Comparison of ENCODE assay signal across 13 cellular contexts in genomic region chr12:92602476-92602875, GRCh38.
DNase-seq lines count a peak whose midpoint lies in the region; ATAC-seq, FAIRE-seq and TF ChIP-seq lines count a peak whose summit lies in the region.
"Had no signal": no experiment of that assay in that cellular context is flagged by ENCODE, and none has a peak within 500 bp of the region (broad histone marks: within the 10 kb centered on the region; RNA-seq: fewer than 3 reads in every experiment).

No MANE protein-coding gene starts in this region.

- peak; percentile 62 for DNase-seq in BJ (ENCODE audit: low read depth)
- DNase-seq in HS-5 (ENCODE audit: low read depth), result peak; percentile 94
- peak; percentile 84 for DNase-seq in astrocyte of the spinal cord (ENCODE audit: low read depth, low spot score)
- peak; percentile 84 for DNase-seq in keratinocyte (ENCODE audit: low read depth, low spot score)
- DNase-seq in epidermal melanocyte (ENCODE audit: insufficient read length, low spot score), result no peak
- DNase-seq in DMS153 (lab: John Stamatoyannopoulos, UW), result no peak
- DNase-seq: DND-41; Kasumi-1; naive thymus-derived CD8-positive, alpha-beta T cell; testis had no signal

- H3K27me3 ChIP-seq in BJ (ENCODE audit: control insufficient read depth, insufficient read depth, low read length), result no peaks in the 10 kb centered on the region
- no peaks in the 10 kb centered on the region for H3K27me3 ChIP-seq in keratinocyte (ENCODE audit: control insufficient read depth, extremely low read depth, insufficient read depth, low read length)
- H3K27me3 ChIP-seq: testis had no signal

- FAIRE-seq in keratinocyte (lab: Jason Lieb, UNC), result peak; percentile 67

- in situ Hi-C loops in astrocyte of the spinal cord (cut with HindIII; ENCODE audit: low sequenced_read_pairs), result no loop called here

- ATAC-seq in GM18867 (IDR thresholded peaks at IDR 0.05; ENCODE audit: unreplicated experiment) (no peak), HG02973 (IDR thresholded peaks at IDR 0.05; ENCODE audit: unreplicated experiment) (no peak)
- ATAC-seq: GM23338; naive thymus-derived CD8-positive, alpha-beta T cell had no signal

- H3K4me3 ChIP-seq in BJ (ENCODE audit: low read depth, low read length), result no peak overlapping the region
- H3K4me3 ChIP-seq in astrocyte of the spinal cord (ENCODE audit: low read depth, low read length), result no peak overlapping the region
- peak overlapping the region in 1 of 3 experiments; percentile 9 for H3K4me3 ChIP-seq in keratinocyte (ENCODE audit: control insufficient read depth in 2 of 3, extremely low read depth in 1 of 3, insufficient read depth in 2 of 3, low read depth in 1 of 3, low read length in 3 of 3)
- H3K4me3 ChIP-seq: GM23338, testis had no signal

- peak overlapping the region; percentile 32 for H2AFZ ChIP-seq in keratinocyte (ENCODE audit: control insufficient read depth, low read length)
- H2AFZ ChIP-seq: GM23338 had no signal

- peak overlapping the region; percentile 57 for H3K9ac ChIP-seq in keratinocyte (ENCODE audit: control insufficient read depth, extremely low read depth, insufficient read depth, low read length)

- CTCF ChIA-PET in BJ (lab: Yijun Ruan, JAX), result interaction anchor here (1.2 kb wide), 1 partner anchor 46 kb away, joined by 3 read pairs; no protein-coding TSS in a partner anchor

- H3K4me1 ChIP-seq in keratinocyte (ENCODE audit: control insufficient read depth, extremely low read depth, insufficient read depth, low read length), result peaks cover 23% of the 10 kb centered on the region
- H3K4me1 ChIP-seq: testis had no signal

- POLR2A ChIA-PET in BJ (lab: Charles Lee), result no interaction called here

- H3K4me2 ChIP-seq in keratinocyte (ENCODE audit: control insufficient read depth, extremely low read depth, insufficient read depth, low read depth, low read length), result peak overlapping the region; percentile 54
- H3K4me2 ChIP-seq: GM23338 had no signal

- dilution Hi-C loops in keratinocyte (cut with MboI; ENCODE audit: extremely low pct_ligation_motif_present, low sequenced_read_pairs), result no loop called here

- H4K20me1 ChIP-seq in keratinocyte (ENCODE audit: control insufficient read depth, extremely low read depth, insufficient read depth, low read length), result no peaks in the 10 kb centered on the region

- TF ChIP-seq CTCF in BJ (IDR thresholded peaks at IDR 0.05; ENCODE audit: insufficient read depth, low read depth, low read length) (no peak), astrocyte of the spinal cord (IDR thresholded peaks at IDR 0.05; ENCODE audit: low read depth, low read length) (no peak), keratinocyte (optimal IDR thresholded peaks at IDR 0.05 in 1 of 3, IDR thresholded peaks at IDR 0.05 in 1 of 3, conservative IDR thresholded peaks at IDR 0.05 in 1 of 3; ENCODE audit: extremely low read depth in 1 of 3, insufficient read depth in 2 of 3, low read length in 3 of 3) (no peak)

- H3K79me2 ChIP-seq in keratinocyte (ENCODE audit: control insufficient read depth, insufficient read depth, low read length), result no peaks in the 10 kb centered on the region

- peaks cover 9% of the 10 kb centered on the region for H3K9me3 ChIP-seq in keratinocyte (ENCODE audit: control insufficient read depth, low read depth, low read length)
- H3K9me3 ChIP-seq: testis had no signal

- H3K9me1 ChIP-seq in keratinocyte (ENCODE audit: control insufficient read depth, extremely low read depth, insufficient read depth, low read length), result no peaks in the 10 kb centered on the region

- H3K36me3 ChIP-seq in BJ (ENCODE audit: control insufficient read depth, insufficient read depth, low read length) (no peaks in the 10 kb centered on the region), keratinocyte (ENCODE audit: control insufficient read depth in 2 of 2, extremely low read depth in 1 of 2, insufficient read depth in 2 of 2, low read length in 2 of 2) (no peaks in the 10 kb centered on the region)

- peak overlapping the region; percentile 87 for H3K27ac ChIP-seq in keratinocyte (ENCODE audit: control insufficient read depth, insufficient read depth, low read length)
- H3K27ac ChIP-seq: testis had no signal

Comparison
In these comparisons a context has a peak if more than half of its experiments do, and no peak if none do; other contexts are left out.
1. DNase-seq: peak in BJ (single experiment), HS-5 (single experiment), astrocyte of the spinal cord (single experiment) and keratinocyte (single experiment); none in epidermal melanocyte (single experiment) and DMS153 (single experiment).